ENCODE assay signal across 1 cellular context in genomic region chr20:39338977-39339376, GRCh38.
A peak's percentile ranks its signal among the peaks of the same experiment; 100 is the strongest.
TF ChIP-seq lines count a peak whose summit lies in the region.

No MANE protein-coding gene starts in this region.

TF ChIP-seq in GM12878, 131 proteins besides CTCF, POLR2A, EP300 and RAD21 (continued from another document and continues in another):
- no peak for TF ChIP-seq BCLAF1 (IDR thresholded peaks at IDR 0.05)
- TF ChIP-seq JUND (IDR thresholded peaks at IDR 0.05; ENCODE audit: low read depth, low read length), result no peak
- no peak for TF ChIP-seq PAX8 (IDR thresholded peaks at IDR 0.05)
- no peak for TF ChIP-seq STAT1 (conservative IDR thresholded peaks at IDR 0.05)
- no peak for TF ChIP-seq FOXK2 (IDR thresholded peaks at IDR 0.05)
- TF ChIP-seq MYB (IDR thresholded peaks at IDR 0.05; ENCODE audit: borderline replicate concordance, low read depth, low read length), result no peak
- peak; percentile 61 for TF ChIP-seq SKIL (IDR thresholded peaks at IDR 0.05; ENCODE audit: low read depth, poor library complexity, severe bottlenecking)
- no peak for TF ChIP-seq E2F4 (IDR thresholded peaks at IDR 0.05; ENCODE audit: low read depth, low read length)
- TF ChIP-seq CBFB (IDR thresholded peaks at IDR 0.05; ENCODE audit: low read depth), result no peak
- no peak for TF ChIP-seq SUZ12 (IDR thresholded peaks at IDR 0.05; ENCODE audit: unreplicated experiment)
- no peak for TF ChIP-seq CEBPZ (IDR thresholded peaks at IDR 0.05; ENCODE audit: low read depth, low read length)
- no peak for TF ChIP-seq ELK1 (IDR thresholded peaks at IDR 0.05; ENCODE audit: low read depth, low read length)
- peak; percentile 13; the same call in 1 of the 2 replicates for TF ChIP-seq ATF7 (IDR thresholded peaks at IDR 0.05; ENCODE audit: low read depth)
- TF ChIP-seq CHD1 (IDR thresholded peaks at IDR 0.05; ENCODE audit: low read depth, low read length), result no peak
- no peak for TF ChIP-seq E2F8 (IDR thresholded peaks at IDR 0.05; ENCODE audit: low read depth, partially characterized antibody)
- no peak for TF ChIP-seq ZBTB4 (CRISPR knock-in tag; IDR thresholded peaks at IDR 0.05)
- no peak for TF ChIP-seq TAF1 (IDR thresholded peaks at IDR 0.05; ENCODE audit: borderline replicate concordance, low read depth, low read length)
- TF ChIP-seq HDAC2 (IDR thresholded peaks at IDR 0.05), result no peak
- no peak for TF ChIP-seq ATF2 (IDR thresholded peaks at IDR 0.05; ENCODE audit: low read length)
- peak; percentile 31; the same call in 1 of the 2 replicates for TF ChIP-seq IKZF1 (conservative IDR thresholded peaks at IDR 0.05)
- TF ChIP-seq GATAD2B (conservative IDR thresholded peaks at IDR 0.05; ENCODE audit: low read depth), result no peak
- TF ChIP-seq USF2 (IDR thresholded peaks at IDR 0.05; ENCODE audit: borderline replicate concordance, low read depth, low read length), result peak; percentile 7; the same call in 1 of the 2 replicates
- 0 out of 2 replicates have a peak, but pooled peaks have one; percentile 38 for TF ChIP-seq DPF2 (IDR thresholded peaks at IDR 0.05)
- peak; percentile 92 for TF ChIP-seq MEF2B (IDR thresholded peaks at IDR 0.05; ENCODE audit: partially characterized antibody, poor library complexity, severe bottlenecking)
- no peak for TF ChIP-seq RELA (IDR thresholded peaks at IDR 0.05; ENCODE audit: borderline replicate concordance, partially characterized antibody)
- TF ChIP-seq RAD51 (IDR thresholded peaks at IDR 0.05), result peak; percentile 83
- TF ChIP-seq ZNF24 (IDR thresholded peaks at IDR 0.05), result no peak
- TF ChIP-seq ETV6 (conservative IDR thresholded peaks at IDR 0.05 in 1 of 2, IDR thresholded peaks at IDR 0.05 in 1 of 2; ENCODE audit: borderline replicate concordance in 1 of 2, low read depth in 1 of 2), result no peak
- TF ChIP-seq GABPA (IDR thresholded peaks at IDR 0.05; ENCODE audit: low read depth), result no peak
- no peak for TF ChIP-seq TCF12 (IDR thresholded peaks at IDR 0.05; ENCODE audit: low read depth, low read length)
- no peak for TF ChIP-seq SIX5 (IDR thresholded peaks at IDR 0.05; ENCODE audit: low read depth, low read length, severe bottlenecking)
- TF ChIP-seq MTA3 (IDR thresholded peaks at IDR 0.05; ENCODE audit: borderline replicate concordance, low read length), result no peak
- peak; percentile 49; the same call in 1 of the 2 replicates for TF ChIP-seq MAX (IDR thresholded peaks at IDR 0.05; ENCODE audit: low read depth, low read length)
- TF ChIP-seq CEBPB (IDR thresholded peaks at IDR 0.05; ENCODE audit: borderline replicate concordance in 1 of 2, low read depth in 2 of 2, low read length in 2 of 2), result no peak
- no peak for TF ChIP-seq E4F1 (IDR thresholded peaks at IDR 0.05; ENCODE audit: borderline replicate concordance, partially characterized antibody)
- TF ChIP-seq NFIC (IDR thresholded peaks at IDR 0.05; ENCODE audit: low read depth, low read length), result no peak
